Comparison of ENCODE assay signal across 10 cellular contexts in genomic region chr4:99855677-99856076, GRCh38. TPM values are rescaled to one million over a fixed set of nuclear protein-coding genes. Genes with fewer than 3 reads are reported as not detected.
DNase-seq lines count a peak whose midpoint lies in the region; ATAC-seq, FAIRE-seq and TF ChIP-seq lines count a peak whose summit lies in the region.
"Had no signal": no experiment of that assay in that cellular context is flagged by ENCODE, and none has a peak within 500 bp of the region (broad histone marks: within the 10 kb centered on the region; RNA-seq: fewer than 3 reads in every experiment).

No MANE protein-coding gene starts in this region.

- no peak overlapping the region for H2AFZ ChIP-seq in PC-9

- POLR2A ChIA-PET in PC-9 (lab: Charles Lee; ENCODE audit: unreplicated experiment) (no interaction called here), A673 (lab: Charles Lee; ENCODE audit: low non-redundant PET) (no interaction called here)

- no peak for TF ChIP-seq CTCF in PC-9 (conservative IDR thresholded peaks at IDR 0.05)
- no peak for TF ChIP-seq CTCF in A673 (conservative IDR thresholded peaks at IDR 0.05; ENCODE audit: low read depth, low read length)

- H3K4me3 Mint-ChIP-seq in activated CD4-positive, alpha-beta T cell treated with anti-CD3 and anti-CD28 coated beads, Interleukin-2, amount 10 ng/mL, durations not matched to agents 24 days and 14 days, result peak overlapping the region; percentile 68

- H3F3A ChIP-seq in PC-9 (ENCODE audit: insufficient read depth, low read depth), result no peaks in the 10 kb centered on the region; the same call in 1 of the 2 replicates

- H3K9me3 Mint-ChIP-seq in activated CD4-positive, alpha-beta T cell treated with anti-CD3 and anti-CD28 coated beads, Interleukin-2, amount 10 ng/mL, durations not matched to agents 24 days and 14 days, result peaks cover 5% of the 10 kb centered on the region

- H4K20me1 ChIP-seq in PC-9 (ENCODE audit: insufficient read depth), result no peaks in the 10 kb centered on the region

- peaks cover 67% of the 10 kb centered on the region for H3K4me1 Mint-ChIP-seq in activated CD4-positive, alpha-beta T cell treated with anti-CD3 and anti-CD28 coated beads, Interleukin-2, amount 10 ng/mL, durations not matched to agents 24 days and 14 days

- peak; percentile 82 for DNase-seq in activated CD4-positive, alpha-beta T cell treated with anti-CD3 and anti-CD28 coated beads, Interleukin-2, amount 10 ng/mL, durations not matched to agents 24 days and 14 days
- no peak for DNase-seq in activated CD4-positive, alpha-beta T cell treated with anti-CD3 and anti-CD28 coated beads for 1 hour
- DNase-seq in PC-9 (no peak), small intestine (peak; percentile 12), H4 (ENCODE audit: low spot score) (no peak), posterior vena cava (ENCODE audit: low spot score) (no peak), A673 (ENCODE audit: low spot score) (no peak)

- peaks cover 55% of the 10 kb centered on the region for H3K36me3 Mint-ChIP-seq in activated CD4-positive, alpha-beta T cell treated with anti-CD3 and anti-CD28 coated beads, Interleukin-2, amount 10 ng/mL, durations not matched to agents 24 days and 14 days (ENCODE audit: low read depth)

- no peaks in the 10 kb centered on the region; the same call in 1 of the 2 replicates for H3K9me2 ChIP-seq in PC-9 (ENCODE audit: insufficient read depth)

- WGBS in small intestine, 3 donors, result 38 to 49% (median 42%) methylated on average over 1 of the region's 1 CpG

- H3K27me3 ChIP-seq in PC-9 (ENCODE audit: insufficient read depth, low read depth) (no peaks in the 10 kb centered on the region), small intestine (ENCODE audit: control insufficient read depth in 2 of 2, insufficient read depth in 2 of 2, low read length in 2 of 2) (no peaks in the 10 kb centered on the region), A673 (replicated peaks; ENCODE audit: insufficient read depth, low read depth, low read length, poor library complexity) (peaks cover 21% of the 10 kb centered on the region)

- BruUV-seq in PC-9 (replicated peaks; lab: Mats Ljungman, UMichigan), result no TSS peak
- BruUV-seq in A673 (replicated peaks; lab: Mats Ljungman, UMichigan), result no TSS peak

- peaks cover 14% of the 10 kb centered on the region; the same call in 1 of the 2 replicates for H3K4me1 ChIP-seq in PC-9 (replicated peaks; ENCODE audit: insufficient read depth)
- no peaks in the 10 kb centered on the region for H3K4me1 ChIP-seq in small intestine (ENCODE audit: control insufficient read depth in 2 of 2, insufficient read depth in 1 of 2, low read depth in 1 of 2, low read length in 1 of 2)
- no peaks in the 10 kb centered on the region for H3K4me1 ChIP-seq in A673 (ENCODE audit: insufficient read depth, low read length, poor library complexity, severe bottlenecking)

- no peak overlapping the region for H3K4me2 ChIP-seq in PC-9

- ATAC-seq in HG02938 (IDR thresholded peaks at IDR 0.05; ENCODE audit: unreplicated experiment), result peak; percentile 35

- CTCF ChIA-PET in PC-9 (lab: Charles Lee) (no interaction called here), A673 (lab: Charles Lee) (no interaction called here)

- intact Hi-C loops in activated CD4-positive, alpha-beta T cell treated with anti-CD3 and anti-CD28 coated beads, Interleukin-2, amount 10 ng/mL, durations not matched to agents 24 days and 14 days (cut with micrococcal nuclease), result loop anchor here (1.0 to 10.0 kb wide), 4 partner anchors 8 to 1669 kb away; partner anchors contain the start of genes EIF4E and TRMT10A
- intact Hi-C loops in PC-9 (cut with micrococcal nuclease; ENCODE audit: unreplicated experiment) (no loop called here), posterior vena cava (cut with DNase I) (no loop called here), A673 (cut with micrococcal nuclease; ENCODE audit: unreplicated experiment) (no loop called here)

- H3K36me3 ChIP-seq in PC-9 (ENCODE audit: low read depth), result peaks cover 4% of the 10 kb centered on the region; the same call in 1 of the 2 replicates
- no peaks in the 10 kb centered on the region for H3K36me3 ChIP-seq in small intestine (ENCODE audit: control insufficient read depth in 2 of 2, insufficient read depth in 2 of 2, low read length in 2 of 2)
- H3K36me3 ChIP-seq in A673 (ENCODE audit: insufficient read depth, low read length, poor library complexity, severe bottlenecking), result no peaks in the 10 kb centered on the region

- H3K27me3 Mint-ChIP-seq in activated CD4-positive, alpha-beta T cell treated with anti-CD3 and anti-CD28 coated beads, Interleukin-2, amount 10 ng/mL, durations not matched to agents 24 days and 14 days, result no peaks in the 10 kb centered on the region

- H3K27ac ChIP-seq in PC-9 (peak overlapping the region; percentile 31; the same call in 1 of the 2 replicates), small intestine (ENCODE audit: low read depth in 1 of 2, low read length in 1 of 2) (no peak overlapping the region), A673 (ENCODE audit: low read depth, low read length, poor library complexity, severe bottlenecking) (no peak overlapping the region)

- H3K27ac Mint-ChIP-seq in activated CD4-positive, alpha-beta T cell treated with anti-CD3 and anti-CD28 coated beads, Interleukin-2, amount 10 ng/mL, durations not matched to agents 24 days and 14 days, result peak overlapping the region; percentile 88

- no peak for FAIRE-seq in small intestine (lab: Jason Lieb, UNC)
- FAIRE-seq: bronchial epithelial cell had no signal

- H3K9me3 ChIP-seq in PC-9 (ENCODE audit: insufficient read depth, low read depth) (no peaks in the 10 kb centered on the region), small intestine (ENCODE audit: control insufficient read depth, low read depth) (no peaks in the 10 kb centered on the region), A673 (ENCODE audit: low read depth, low read length, poor library complexity, severe bottlenecking) (no peaks in the 10 kb centered on the region)

- H3K4me3 ChIP-seq in PC-9 (no peak overlapping the region), small intestine (ENCODE audit: low read depth in 1 of 2, low read length in 2 of 2) (no peak overlapping the region), A673 (ENCODE audit: low read depth, low read length, poor library complexity, severe bottlenecking) (no peak overlapping the region)

- H3K79me2 ChIP-seq in PC-9 (ENCODE audit: low read depth), result no peaks in the 10 kb centered on the region

RNA-seq across cellular contexts. Expression of gene LAMTOR3, which starts 38.5 kb away (rescaled TPM):
- 28.0 and 32.8 TPM in 2 replicates for total RNA-seq in activated CD4-positive, alpha-beta T cell treated with anti-CD3 and anti-CD28 coated beads, Interleukin-2, amount 10 ng/mL, durations not matched to agents 24 days and 14 days
- total RNA-seq in PC-9 (2021) (12.0 and 17.4 TPM in 2 replicates), posterior vena cava (10 to 100 TPM; 26.1 to 30.6 TPM), A673 (2021) (26.7 and 31.6 TPM in 2 replicates)
- polyA plus RNA-seq in small intestine, result 10 to 100 TPM; 48.9 to 96.6 (median 66.7) TPM
- 60.3 and 78.0 TPM in 2 replicates for total RNA-seq in H4 (2014; rRNA removed; shearing (Covaris generic))

RNA-seq across cellular contexts. Expression of gene DAPP1, which starts 39.0 kb away (rescaled TPM):
- total RNA-seq in activated CD4-positive, alpha-beta T cell treated with anti-CD3 and anti-CD28 coated beads, Interleukin-2, amount 10 ng/mL, durations not matched to agents 24 days and 14 days, result 28.4 and 29.5 TPM in 2 replicates
- total RNA-seq in PC-9 (2021), result 7.9 and 9.6 TPM in 2 replicates
- polyA plus RNA-seq in small intestine, result 1 to 10 TPM in 2 of 3 donors, not detected in 1; 1.8 to 2.4 TPM
- total RNA-seq in H4 (2014; rRNA removed; shearing (Covaris generic)), result not detected in 2 replicates
- 1 to 10 TPM; 1.7 to 2.8 TPM for total RNA-seq in posterior vena cava
- not detected in 2 replicates for total RNA-seq in A673 (2021)
- polyA plus RNA-seq: neural cell had no signal

Comparison
In these comparisons a context has a peak if more than half of its experiments do, and no peak if none do; other contexts are left out.
1. DNase-seq: peak in activated CD4-positive, alpha-beta T cell treated with anti-CD3 and anti-CD28 coated beads, Interleukin-2, amount 10 ng/mL, durations not matched to agents 24 days and 14 days (single experiment) and small intestine (single experiment); none in activated CD4-positive, alpha-beta T cell treated with anti-CD3 and anti-CD28 coated beads for 1 hour (single experiment), PC-9 (0 of 2), H4 (single experiment), posterior vena cava (single experiment) and A673 (single experiment).